30 cellular contexts compared by ENCODE assay signal in the genomic region with DNA sequence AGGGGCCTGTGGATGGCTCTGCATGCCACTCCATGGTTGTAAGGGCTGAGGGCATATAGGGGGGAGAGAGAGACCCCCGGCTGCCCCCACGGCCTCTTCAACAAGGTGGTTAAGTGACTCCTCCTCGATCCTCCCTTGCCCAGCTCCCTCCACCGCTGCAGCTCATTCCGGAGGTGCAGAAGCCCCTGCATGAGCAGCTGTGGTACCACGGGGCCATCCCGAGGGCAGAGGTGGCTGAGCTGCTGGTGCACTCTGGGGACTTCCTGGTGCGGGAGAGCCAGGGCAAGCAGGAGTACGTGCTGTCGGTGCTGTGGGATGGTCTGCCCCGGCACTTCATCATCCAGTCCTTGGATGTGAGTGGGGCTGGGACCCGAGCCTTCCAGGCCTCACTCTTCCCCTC.
"Had no signal": no experiment of that assay in that cellular context is flagged by ENCODE, and none has a peak within 500 bp of the region (broad histone marks: within the 10 kb centered on the region; RNA-seq: fewer than 3 reads in every experiment).

No MANE protein-coding gene starts in this region.

- H3K27ac ChIP-seq: adrenal gland, body of pancreas, breast epithelium, KMS-11, PC-9, RWPE1, SJCRH30, SK-N-MC, WERI-Rb-1 had no signal

- H3K27me3 Mint-ChIP-seq: activated naive CD4-positive, alpha-beta T cell treated with anti-CD3 and anti-CD28 coated beads, Interleukin-2, amount 50 U/mL, for 24 hours; activated T-helper 17 cell treated with anti-CD3 and anti-CD28 coated beads, Interleukin-2, amount 50 U/mL, for 72 hours had no signal

- H2AFZ ChIP-seq: PC-9 had no signal

- ATAC-seq: activated CD8-positive, alpha-beta T cell treated with anti-CD3 and anti-CD28 coated beads for 36 hours; activated T-cell treated with anti-CD3 and anti-CD28 coated beads, Interleukin-2, amount 50 U/mL, for 4 hours; activated T-helper 17 cell treated with anti-CD3 and anti-CD28 coated beads, Interleukin-2, amount 50 U/mL, for 72 hours; body of pancreas had no signal

- H3K9me3 Mint-ChIP-seq: activated CD8-positive, alpha-beta T cell treated with anti-CD3 and anti-CD28 coated beads for 36 hours; activated naive CD4-positive, alpha-beta T cell treated with anti-CD3 and anti-CD28 coated beads, Interleukin-2, amount 50 U/mL, for 24 hours; activated T-cell treated with anti-CD3 and anti-CD28 coated beads, Interleukin-2, amount 50 U/mL, for 4 hours; activated T-helper 17 cell treated with anti-CD3 and anti-CD28 coated beads, Interleukin-2, amount 50 U/mL, for 72 hours had no signal

- H3K27me3 ChIP-seq: adrenal gland, body of pancreas, breast epithelium had no signal

- H3K4me1 ChIP-seq: breast epithelium had no signal

- H3K4me3 ChIP-seq: adrenal gland, body of pancreas, breast epithelium, PC-9, SJCRH30, SK-N-MC had no signal

- H3K4me2 ChIP-seq: KMS-11, PC-9 had no signal

- H3K9me3 ChIP-seq: adrenal gland, body of pancreas, breast epithelium, SJCRH30 had no signal

- H3K4me3 Mint-ChIP-seq: activated CD8-positive, alpha-beta T cell treated with anti-CD3 and anti-CD28 coated beads for 36 hours; activated naive CD4-positive, alpha-beta T cell treated with anti-CD3 and anti-CD28 coated beads, Interleukin-2, amount 50 U/mL, for 24 hours; activated T-cell treated with anti-CD3 and anti-CD28 coated beads, Interleukin-2, amount 50 U/mL, for 4 hours; activated T-helper 17 cell treated with anti-CD3 and anti-CD28 coated beads, Interleukin-2, amount 50 U/mL, for 72 hours had no signal

- DNase-seq: activated CD4-positive, alpha-beta T cell treated with anti-CD3 and anti-CD28 coated beads for 1 hour; activated CD4-positive, alpha-beta T cell treated with anti-CD3 and anti-CD28 coated beads for 48 hours; activated CD4-positive, CD25-positive, alpha-beta regulatory T cell; activated CD8-positive, alpha-beta T cell treated with anti-CD3 and anti-CD28 coated beads for 36 hours; activated effector memory CD4-positive, alpha-beta T cell treated with anti-CD3 and anti-CD28 coated beads, Interleukin-2, amount 50 U/mL, for 16 hours; activated naive CD4-positive, alpha-beta T cell; activated T-cell treated with anti-CD3 and anti-CD28 coated beads for 4 hours; activated T-cell treated with anti-CD3 and anti-CD28 coated beads, Interleukin-2, amount 50 U/mL, for 4 hours; adrenal gland; body of pancreas; MM.1S; MV-4-11; NCI-H1092; NCI-H1436 treated with DMSO at 0.1 percent for 48 hours; NCI-H1694 treated with DMSO at 0.1 percent for 48 hours; NCI-H2029; NCI-H345; NCI-H524 treated with DMSO at 0.1 percent for 48 hours; NK-92 treated with Interleukin-12 subunit alpha and Interleukin-12 subunit beta, amount 100 ng/mL, for 24 hours; PC-9; SHP77; SJCRH30; T1000; WERI-Rb-1 had no signal

- H3K36me3 ChIP-seq: breast epithelium, SJCRH30, WERI-Rb-1 had no signal

- H3K27ac Mint-ChIP-seq: activated CD8-positive, alpha-beta T cell treated with anti-CD3 and anti-CD28 coated beads for 36 hours; activated naive CD4-positive, alpha-beta T cell treated with anti-CD3 and anti-CD28 coated beads, Interleukin-2, amount 50 U/mL, for 24 hours; activated T-helper 17 cell treated with anti-CD3 and anti-CD28 coated beads, Interleukin-2, amount 50 U/mL, for 72 hours had no signal

- H3K36me3 Mint-ChIP-seq: activated naive CD4-positive, alpha-beta T cell treated with anti-CD3 and anti-CD28 coated beads, Interleukin-2, amount 50 U/mL, for 24 hours had no signal
